ENCODE assay signal across 8 cellular contexts in the genomic region with DNA sequence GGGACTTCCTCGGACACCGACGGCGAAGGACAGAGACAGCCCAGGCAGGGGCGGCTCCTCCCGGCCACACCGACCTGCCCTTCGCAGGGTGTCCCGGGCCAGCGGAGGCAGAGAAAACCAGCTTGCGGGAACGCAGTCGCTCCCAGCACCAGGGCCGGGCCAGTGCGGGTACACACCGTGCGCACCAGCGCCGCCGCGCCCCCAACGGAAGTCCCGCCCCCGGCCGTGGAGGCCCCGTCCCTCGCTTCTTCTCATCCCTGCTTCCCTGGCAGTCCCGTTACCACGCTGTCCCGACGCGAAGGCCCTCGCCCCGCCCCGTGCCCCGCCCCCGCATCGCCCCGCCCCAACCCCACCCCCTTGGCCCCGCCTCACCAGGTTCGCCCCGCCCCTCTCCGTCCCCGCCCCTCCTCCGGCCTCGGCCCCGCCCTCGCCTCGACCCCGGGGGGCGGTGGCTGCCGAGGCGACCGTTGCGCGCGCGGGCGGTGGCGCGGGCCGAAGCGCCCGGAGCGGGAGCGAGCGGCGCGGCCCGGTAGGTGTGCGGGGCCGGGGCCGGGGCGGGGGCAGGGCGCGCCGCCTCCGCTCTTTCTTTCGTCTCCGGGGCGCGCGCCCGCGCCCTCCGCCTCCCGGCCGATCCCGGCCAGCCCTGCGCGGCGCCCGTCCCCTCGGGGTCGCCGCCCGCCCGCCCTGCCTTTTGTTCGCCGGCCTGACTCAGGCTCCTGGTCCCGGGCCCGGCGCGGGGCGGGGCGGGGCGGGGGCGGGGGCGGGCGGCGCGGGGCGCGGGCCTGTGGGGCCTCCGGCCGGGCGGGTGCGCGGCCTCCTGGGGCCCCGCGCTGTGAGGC. TPM values are rescaled to one million over a fixed set of nuclear protein-coding genes. Genes with fewer than 3 reads are reported as not detected.
DNase-seq lines count a peak whose midpoint lies in the region; ATAC-seq and TF ChIP-seq lines count a peak whose summit lies in the region.

Gene RGS12 (plus strand): TSS at position 451 of the 839 bp plus-strand sequence. CDS start 23,150 bp downstream, outside the sequence.

- H4K8ac ChIP-seq in trophoblast cell (ENCODE audit: low read depth, low read length): peak within 1 kb of the TSS; percentile 85

- in situ Hi-C loops in G401 (cut with HindIII; ENCODE audit: low sequenced_read_pairs): no loop called here

- H4K12ac ChIP-seq in trophoblast cell (ENCODE audit: low read depth, low read length): peak within 1 kb of the TSS; percentile 68

- H3K9me3 ChIP-seq in trophoblast cell (ENCODE audit: insufficient read depth, low read depth, low read length): peaks cover 2% of the 10 kb centered on the region
- H3K9me3 ChIP-seq in tibial artery: peaks cover 0 to 4% (median 0%) of the 10 kb centered on the region in 3 donors

- peaks cover 6% of the 10 kb centered on the region for H3K79me2 ChIP-seq in trophoblast cell (ENCODE audit: control insufficient read depth, insufficient read depth, low read length, poor library complexity)

- WGBS in adipose tissue, 3 donors: 0 to 1% (median 1%) methylated on average over 34 to 121 of the region's 121 CpGs
- WGBS in trophoblast cell (ENCODE audit: extremely low coverage, insufficient coverage, insufficient read length): no CpG with 5 or more reads among the region's 121 CpGs

- H3K9ac ChIP-seq in trophoblast cell (ENCODE audit: low read length): peak within 1 kb of the TSS; percentile 98

- H3K27ac ChIP-seq in adipose tissue (ENCODE audit: low read depth, low read length) (peak within 1 kb of the TSS; percentile 19), trophoblast cell (ENCODE audit: low read depth, low read length) (no peak within 1 kb of the TSS), tibial artery (peak within 1 kb of the TSS; percentile 94 to 96)

- H3K14ac ChIP-seq in trophoblast cell (ENCODE audit: low read length): peak within 1 kb of the TSS; percentile 86

- H3K4me1 ChIP-seq in trophoblast cell (ENCODE audit: control insufficient read depth in 1 of 2, insufficient read depth in 2 of 2, low read length in 2 of 2): peaks cover 7 to 26% of the 10 kb centered on the region in 2 experiments
- peaks cover 0 to 22% (median 17%) of the 10 kb centered on the region in 4 donors for H3K4me1 ChIP-seq in tibial artery

- TF ChIP-seq CTCF in tibial artery (IDR thresholded peaks at IDR 0.05): no peak

- H2BK120ac ChIP-seq in trophoblast cell (ENCODE audit: insufficient read depth, low read length, poor library complexity): peak within 1 kb of the TSS; percentile 29

- H3K23ac ChIP-seq in trophoblast cell (ENCODE audit: low read length): no peak within 1 kb of the TSS

- H3K79me1 ChIP-seq in trophoblast cell (ENCODE audit: low read length): peaks cover 7% of the 10 kb centered on the region

- H2BK5ac ChIP-seq in trophoblast cell (ENCODE audit: low read depth, low read length, poor library complexity): no peak within 1 kb of the TSS

- ATAC-seq in HG02571 (IDR thresholded peaks at IDR 0.05; ENCODE audit: unreplicated experiment): peak; percentile 59

- H3K36me3 ChIP-seq in trophoblast cell (ENCODE audit: control insufficient read depth in 1 of 2, insufficient read depth in 2 of 2, low read length in 2 of 2): no peaks in the 10 kb centered on the region
- H3K36me3 ChIP-seq in tibial artery: no peaks in the 10 kb centered on the region

- peak within 1 kb of the TSS; percentile 99 for H3K4me2 ChIP-seq in trophoblast cell (ENCODE audit: low read length)

- no peak within 1 kb of the TSS for H2BK12ac ChIP-seq in trophoblast cell (ENCODE audit: low read length)

- H3K4ac ChIP-seq in trophoblast cell (ENCODE audit: low read depth, low read length): peak within 1 kb of the TSS; percentile 66

- peak within 1 kb of the TSS; percentile 62 for H4K91ac ChIP-seq in trophoblast cell (ENCODE audit: low read depth, low read length)

- H3K27me3 ChIP-seq in trophoblast cell (ENCODE audit: insufficient read depth, low read length) (no peaks in the 10 kb centered on the region), tibial artery (peaks cover 0 to 8% of the 10 kb centered on the region in 2 donors)

- peak within 1 kb of the TSS; percentile 85 for H2AFZ ChIP-seq in trophoblast cell (ENCODE audit: insufficient read depth, low read length, poor library complexity)

- H3K4me3 ChIP-seq in trophoblast cell (ENCODE audit: low read depth, low read length) (peak within 1 kb of the TSS; percentile 91), tibial artery (peak within 1 kb of the TSS; percentile 82 to 83)

- peak; percentile 95 for DNase-seq in G401 (ENCODE audit: low spot score)
- peak; percentile 83 for DNase-seq in NCI-H1092 treated with DMSO at 0.1 percent for 48 hours (lab: John Stamatoyannopoulos, UW)
- peak; percentile 91 for DNase-seq in SW480 (ENCODE audit: low spot score)
- peak; percentile 97 for DNase-seq in cardiac septum (ENCODE audit: low spot score)
- peak; percentile 92 to 94 for DNase-seq in trophoblast cell
- DNase-seq in tibial artery: peak; percentile 93 to 98

- H2AK5ac ChIP-seq in trophoblast cell (ENCODE audit: low read length): peak within 1 kb of the TSS; percentile 11

- intact Hi-C loops in cardiac septum (cut with DNase I): no loop called here
- intact Hi-C loops in tibial artery (cut with DNase I; ENCODE audit: low total_unique reads): no loop called here

- peak within 1 kb of the TSS; percentile 81 for H3K18ac ChIP-seq in trophoblast cell (ENCODE audit: low read length)

RNA-seq across cellular contexts. Expression of gene RGS12, which starts in this region (rescaled TPM):
- total RNA-seq in G401 (2014; rRNA removed; shearing (Covaris generic)): 12.3 and 14.4 TPM in 2 replicates
- polyA plus RNA-seq in adipose tissue: 10 to 100 TPM in 2 of 3 donors, 1 to 10 TPM in 1; 6.9 to 16.6 (median 16.3) TPM
- total RNA-seq in cardiac septum: 19.1 TPM
- polyA plus RNA-seq in trophoblast cell (2013): 12.0 and 14.8 TPM in 2 replicates
